In the genomic region with DNA sequence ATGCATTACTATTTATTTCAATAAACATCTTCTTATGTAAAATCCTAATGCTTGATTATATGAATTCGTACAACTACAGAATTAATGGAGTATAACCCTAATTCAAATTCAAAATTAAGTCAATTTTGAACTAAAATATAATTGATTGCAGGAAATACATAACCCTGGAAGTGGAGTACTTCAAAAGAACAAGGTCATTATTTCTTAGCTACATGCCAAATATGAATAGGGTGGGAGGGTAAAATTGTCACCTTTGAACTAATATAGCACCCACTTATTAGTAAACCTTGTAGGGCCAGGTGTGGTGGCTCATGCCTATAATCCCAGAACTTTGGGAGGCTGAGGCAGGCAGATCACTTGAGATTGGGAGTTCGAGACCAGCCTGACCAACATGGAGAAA, we compare ENCODE assay signal across 27 cellular contexts.
"Had no signal": no experiment of that assay in that cellular context is flagged by ENCODE, and none has a peak within 500 bp of the region (broad histone marks: within the 10 kb centered on the region; RNA-seq: fewer than 3 reads in every experiment).

No MANE protein-coding gene starts in this region.

- H3K9me3 ChIP-seq: stomach, suprapubic skin, testis, thoracic aorta, thyroid gland, tibial artery, tibial nerve, transverse colon, upper lobe of left lung, upper lobe of right lung, uterus, vagina had no signal

- H3K36me3 ChIP-seq: stomach, suprapubic skin, thoracic aorta, thyroid gland, tibial artery, tibial nerve, transverse colon, upper lobe of left lung, upper lobe of right lung, uterus, vagina had no signal

- H3K27ac ChIP-seq: stomach, suprapubic skin, testis, thoracic aorta, thyroid gland, tibial artery, tibial nerve, transverse colon, upper lobe of left lung, upper lobe of right lung, uterus, vagina had no signal

- FAIRE-seq: urothelium cell line had no signal

- H3K27me3 ChIP-seq: stomach, suprapubic skin, testis, thyroid gland, tibial artery, tibial nerve, transverse colon, upper lobe of left lung, upper lobe of right lung, uterus, vagina had no signal

- H3K4me1 ChIP-seq: testis, transverse colon, upper lobe of right lung, uterus, vagina had no signal

- ATAC-seq: stimulated activated effector memory CD8-positive, alpha-beta T cell treated with anti-CD3 and anti-CD28 coated beads, Interleukin-12 subunit alpha, Interleukin-12 subunit beta, amount 100 ng/mL, for 72 hours; stimulated activated memory B cell treated with anti-CD40 and anti-IgM and Interleukin-4, amounts not matched to agents 10 μg/mL and 1 μg/mL and 100 μg/mL, for 72 hours; stimulated activated naive B cell treated with anti-CD40 and anti-IgM and Interleukin-4, amounts not matched to agents 10 μg/mL and 1 μg/mL and 100 μg/mL, for 72 hours; stimulated activated naive CD8-positive, alpha-beta T cell treated with anti-CD3 and anti-CD28 coated beads, Interleukin-15, amount 100 ng/mL, for 72 hours; stimulated activated naive CD8-positive, alpha-beta T cell treated with anti-CD3 and anti-CD28 coated beads, Interleukin-15, Interleukin-2, amounts not matched to agents 100 U/mL and 50 U/mL, for 24 hours; upper lobe of right lung had no signal

- H3K4me3 ChIP-seq: stomach, suprapubic skin, testis, thoracic aorta, thyroid gland, tibial artery, tibial nerve, transverse colon, upper lobe of left lung, upper lobe of right lung, uterus, vagina had no signal

- DNase-seq: stimulated activated CD4-positive, alpha-beta T cell treated with anti-CD3 and anti-CD28 coated beads, Interleukin-2, amount 100 ng/mL, for 48 hours; stimulated activated CD4-positive, alpha-beta T cell treated with anti-CD3 and anti-CD28 coated beads, Interleukin-4, amount 100 ng/mL, for 1 hour; stimulated activated CD4-positive, alpha-beta T cell treated with anti-CD3 and anti-CD28 coated beads, Interleukin-4, amount 100 ng/mL, for 24 hours; stimulated activated CD4-positive, alpha-beta T cell treated with anti-CD3 and anti-CD28 coated beads, Interleukin-4, amount 100 ng/mL, for 4 hours; stimulated activated CD8-positive, alpha-beta memory T cell treated with anti-CD3 and anti-CD28 coated beads, Interleukin-4, amount 100 ng/mL, for 48 hours; stimulated activated naive B cell treated with anti-CD40 and anti-IgM and Interleukin-4, amounts not matched to agents 10 μg/mL and 1 μg/mL and 100 μg/mL, for 72 hours; stimulated activated naive CD4-positive, alpha-beta T cell; stimulated activated naive CD4-positive, alpha-beta T cell treated with Interleukin-2 at 50 U/mL for 16 hours; stimulated activated naive CD8-positive, alpha-beta T cell treated with anti-CD3 and anti-CD28 coated beads, Interleukin-15, amount 100 ng/mL, for 72 hours; stimulated activated naive CD8-positive, alpha-beta T cell treated with anti-CD3 and anti-CD28 coated beads, Interleukin-15, Interleukin-2, amounts not matched to agents 100 U/mL and 50 U/mL, for 24 hours; stomach; substantia nigra; testis; thyroid gland; tibial artery; transverse colon; trophoblast cell; upper lobe of left lung; upper lobe of right lung; uterus had no signal
